In genomic region chr7:30918676-30919075, GRCh38 we compare ENCODE assay signal across 1 cellular context.
TF ChIP-seq lines count a peak whose summit lies in the region.

No MANE protein-coding gene starts in this region.

TF ChIP-seq in H1, 55 proteins besides CTCF, POLR2A, EP300 and RAD21 (continued from another document):
- TF ChIP-seq ATF2 (IDR thresholded peaks at IDR 0.05; ENCODE audit: low read length): no peak
- TF ChIP-seq MAX (IDR thresholded peaks at IDR 0.05): no peak
- TF ChIP-seq SP1 (IDR thresholded peaks at IDR 0.05; ENCODE audit: low read depth, low read length): no peak
- no peak for TF ChIP-seq RXRA (IDR thresholded peaks at IDR 0.05; ENCODE audit: insufficient read depth, low read depth, low read length)
- TF ChIP-seq EGR1 (IDR thresholded peaks at IDR 0.05; ENCODE audit: borderline replicate concordance, low read depth, low read length): no peak
- no peak for TF ChIP-seq SP4 (IDR thresholded peaks at IDR 0.05; ENCODE audit: low read length)
- TF ChIP-seq CBX5 (IDR thresholded peaks at IDR 0.05; ENCODE audit: low read depth, low read length): no peak
- TF ChIP-seq TAF1 (IDR thresholded peaks at IDR 0.05; ENCODE audit: low read depth, low read length): no peak
- TF ChIP-seq SIN3A (conservative IDR thresholded peaks at IDR 0.05 in 1 of 2, IDR thresholded peaks at IDR 0.05 in 1 of 2; ENCODE audit: low read depth in 1 of 2, low read length in 2 of 2): no peak
- no peak for TF ChIP-seq ZNF274 (IDR thresholded peaks at IDR 0.05; ENCODE audit: borderline replicate concordance, extremely low read depth, low read length)
- no peak for TF ChIP-seq RFX5 (IDR thresholded peaks at IDR 0.05; ENCODE audit: borderline replicate concordance, low read depth, low read length)
- no peak for TF ChIP-seq SUZ12 (IDR thresholded peaks at IDR 0.05; ENCODE audit: low read length)
- no peak for TF ChIP-seq ATF3 (IDR thresholded peaks at IDR 0.05; ENCODE audit: insufficient read depth, low read depth, low read length)
- no peak for TF ChIP-seq JUND (IDR thresholded peaks at IDR 0.05; ENCODE audit: low read length)
- TF ChIP-seq TEAD4 (IDR thresholded peaks at IDR 0.05; ENCODE audit: low read depth, low read length): no peak
